In the genomic region with DNA sequence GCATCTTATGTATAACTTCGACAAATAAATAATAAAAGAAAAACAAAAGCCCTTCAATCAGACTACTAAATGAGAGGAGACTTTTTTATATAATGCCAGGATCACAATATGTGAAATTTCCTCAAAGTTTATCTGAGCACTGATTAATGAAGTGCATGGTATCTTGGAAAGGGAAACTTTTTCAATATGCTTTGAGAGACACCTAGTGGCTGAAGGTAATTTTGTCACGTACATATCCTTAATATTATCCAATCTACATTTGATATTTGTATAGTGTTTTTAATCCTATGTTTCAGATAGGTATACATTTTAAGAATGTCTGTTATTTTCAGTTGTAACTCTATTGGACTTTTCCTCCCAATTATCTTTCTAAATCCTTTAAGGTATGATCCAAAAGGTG, we compare ENCODE assay signal across 9 cellular contexts.
DNase-seq lines count a peak whose midpoint lies in the region; ATAC-seq and TF ChIP-seq lines count a peak whose summit lies in the region.
"Had no signal": no experiment of that assay in that cellular context is flagged by ENCODE, and none has a peak within 500 bp of the region (broad histone marks: within the 10 kb centered on the region; RNA-seq: fewer than 3 reads in every experiment).

No MANE protein-coding gene starts in this region.

- H3K9me2 ChIP-seq in SK-N-SH: no peaks in the 10 kb centered on the region

- peak; percentile 60 for TF ChIP-seq RAD21 in SK-N-SH (IDR thresholded peaks at IDR 0.05; ENCODE audit: low read length)

- WGBS in SK-N-SH (ENCODE audit: low lambda C conversion rate): 1% methylated on average over 2 of the region's 2 CpGs

- H2AFZ ChIP-seq in SK-N-SH (ENCODE audit: low read depth): no peak overlapping the region

- TF ChIP-seq EP300 in SK-N-SH (IDR thresholded peaks at IDR 0.05; ENCODE audit: borderline replicate concordance in 1 of 2, low read depth in 1 of 2, low read length in 1 of 2): no peak

- DNase-seq in ACHN: peak; percentile 28
- peak; percentile 15 for DNase-seq in H4 (ENCODE audit: low spot score)
- DNase-seq in SK-N-SH: peak; percentile 2
- peak; percentile 18 for DNase-seq in iPS-NIHi7 (ENCODE audit: extremely low spot score)
- no peak for DNase-seq in nucleus accumbens (lab: John Stamatoyannopoulos, UW)
- no peak for DNase-seq in NCI-H524 treated with DMSO at 0.1 percent for 48 hours (lab: John Stamatoyannopoulos, UW)
- DNase-seq in activated CD8-positive, alpha-beta memory T cell treated with anti-CD3 and anti-CD28 coated beads, Interleukin-2, amount 10 ng/mL, durations not matched to agents 7 days and 5 days: no peak
- no peak for DNase-seq in NCI-H446 treated with DMSO at 0.1 percent for 48 hours (lab: John Stamatoyannopoulos, UW)

- H3K27ac ChIP-seq in SK-N-SH (ENCODE audit: low read depth in 2 of 2, low read length in 1 of 2): no peak overlapping the region

- H3K4me3 Mint-ChIP-seq in activated CD8-positive, alpha-beta memory T cell treated with anti-CD3 and anti-CD28 coated beads, Interleukin-2, amount 10 ng/mL, durations not matched to agents 7 days and 5 days: no peak overlapping the region
- H3K4me3 Mint-ChIP-seq: central memory CD8-positive, alpha-beta T cell had no signal

- H3K4me1 ChIP-seq in SK-N-SH (ENCODE audit: control insufficient read depth in 1 of 2, insufficient read depth in 2 of 2, low read depth in 1 of 2, low read length in 1 of 2): no peaks in the 10 kb centered on the region

- in situ Hi-C loops in ACHN (cut with HindIII; ENCODE audit: low pct_ligation_motif_present, low pct_unique_long_range_greater_than_20kb, low sequenced_read_pairs): no loop called here

- H3K27me3 Mint-ChIP-seq in activated CD8-positive, alpha-beta memory T cell treated with anti-CD3 and anti-CD28 coated beads, Interleukin-2, amount 10 ng/mL, durations not matched to agents 7 days and 5 days: no peaks in the 10 kb centered on the region
- H3K27me3 Mint-ChIP-seq: central memory CD8-positive, alpha-beta T cell had no signal

- ATAC-seq in activated CD8-positive, alpha-beta memory T cell treated with anti-CD3 and anti-CD28 coated beads, Interleukin-2, amount 10 ng/mL, durations not matched to agents 7 days and 5 days: no peak

- H3F3A ChIP-seq in SK-N-SH (replicated peaks; ENCODE audit: insufficient read depth): no peaks in the 10 kb centered on the region

- peak; percentile 69 for TF ChIP-seq CTCF in SK-N-SH (IDR thresholded peaks at IDR 0.05)

- H3K4me3 ChIP-seq in SK-N-SH (ENCODE audit: low read depth in 2 of 2, low read length in 1 of 2): no peak overlapping the region

- no peak overlapping the region for H3K27ac Mint-ChIP-seq in activated CD8-positive, alpha-beta memory T cell treated with anti-CD3 and anti-CD28 coated beads, Interleukin-2, amount 10 ng/mL, durations not matched to agents 7 days and 5 days

- H3K9ac ChIP-seq in SK-N-SH: no peak overlapping the region

- H3K27me3 ChIP-seq in SK-N-SH (ENCODE audit: insufficient read depth): no peaks in the 10 kb centered on the region

- no peaks in the 10 kb centered on the region for H3K36me3 ChIP-seq in SK-N-SH (replicated peaks in 1 of 2; ENCODE audit: control insufficient read depth in 1 of 2, insufficient read depth in 2 of 2, low read length in 1 of 2)

- H3K9me3 Mint-ChIP-seq in activated CD8-positive, alpha-beta memory T cell treated with anti-CD3 and anti-CD28 coated beads, Interleukin-2, amount 10 ng/mL, durations not matched to agents 7 days and 5 days (ENCODE audit: low read depth): no peaks in the 10 kb centered on the region
- H3K9me3 Mint-ChIP-seq: central memory CD8-positive, alpha-beta T cell had no signal

- no peaks in the 10 kb centered on the region for H4K20me1 ChIP-seq in SK-N-SH (ENCODE audit: insufficient read depth)

- POLR2A ChIA-PET in SK-N-SH (lab: Yijun Ruan, JAX): no interaction called here

- H3K9me3 ChIP-seq in SK-N-SH: no peaks in the 10 kb centered on the region

- no peaks in the 10 kb centered on the region for H3K36me3 Mint-ChIP-seq in activated CD8-positive, alpha-beta memory T cell treated with anti-CD3 and anti-CD28 coated beads, Interleukin-2, amount 10 ng/mL, durations not matched to agents 7 days and 5 days

- CTCF ChIA-PET in SK-N-SH (lab: Yijun Ruan, JAX): no interaction called here
- CTCF ChIA-PET in activated CD8-positive, alpha-beta memory T cell treated with anti-CD3 and anti-CD28 coated beads, Interleukin-2, amount 10 ng/mL, durations not matched to agents 7 days and 5 days (lab: Charles Lee): no interaction called here

- H3K4me2 ChIP-seq in SK-N-SH: no peak overlapping the region

- no peaks in the 10 kb centered on the region for H3K79me2 ChIP-seq in SK-N-SH (ENCODE audit: insufficient read depth)

- H3K4me1 Mint-ChIP-seq in activated CD8-positive, alpha-beta memory T cell treated with anti-CD3 and anti-CD28 coated beads, Interleukin-2, amount 10 ng/mL, durations not matched to agents 7 days and 5 days: no peaks in the 10 kb centered on the region
- H3K4me1 Mint-ChIP-seq: central memory CD8-positive, alpha-beta T cell had no signal

TF ChIP-seq in SK-N-SH, 30 proteins besides CTCF, POLR2A, EP300 and RAD21:
- TF ChIP-seq SMC3 (IDR thresholded peaks at IDR 0.05; ENCODE audit: low read depth, low read length) (peak; percentile 25; the same call in 1 of the 2 replicates), TEAD4 (IDR thresholded peaks at IDR 0.05; ENCODE audit: borderline replicate concordance, insufficient read depth) (no peak)

Comparison
In these comparisons a context has a peak if more than half of its experiments do, and no peak if none do; other contexts are left out.
1. DNase-seq: peak in ACHN (single experiment), H4 (single experiment), SK-N-SH (single experiment) and iPS-NIHi7 (single experiment); none in nucleus accumbens (0 of 56), NCI-H524 treated with DMSO at 0.1 percent for 48 hours (single experiment), activated CD8-positive, alpha-beta memory T cell treated with anti-CD3 and anti-CD28 coated beads, Interleukin-2, amount 10 ng/mL, durations not matched to agents 7 days and 5 days (single experiment) and NCI-H446 treated with DMSO at 0.1 percent for 48 hours (single experiment).